In the genomic region with DNA sequence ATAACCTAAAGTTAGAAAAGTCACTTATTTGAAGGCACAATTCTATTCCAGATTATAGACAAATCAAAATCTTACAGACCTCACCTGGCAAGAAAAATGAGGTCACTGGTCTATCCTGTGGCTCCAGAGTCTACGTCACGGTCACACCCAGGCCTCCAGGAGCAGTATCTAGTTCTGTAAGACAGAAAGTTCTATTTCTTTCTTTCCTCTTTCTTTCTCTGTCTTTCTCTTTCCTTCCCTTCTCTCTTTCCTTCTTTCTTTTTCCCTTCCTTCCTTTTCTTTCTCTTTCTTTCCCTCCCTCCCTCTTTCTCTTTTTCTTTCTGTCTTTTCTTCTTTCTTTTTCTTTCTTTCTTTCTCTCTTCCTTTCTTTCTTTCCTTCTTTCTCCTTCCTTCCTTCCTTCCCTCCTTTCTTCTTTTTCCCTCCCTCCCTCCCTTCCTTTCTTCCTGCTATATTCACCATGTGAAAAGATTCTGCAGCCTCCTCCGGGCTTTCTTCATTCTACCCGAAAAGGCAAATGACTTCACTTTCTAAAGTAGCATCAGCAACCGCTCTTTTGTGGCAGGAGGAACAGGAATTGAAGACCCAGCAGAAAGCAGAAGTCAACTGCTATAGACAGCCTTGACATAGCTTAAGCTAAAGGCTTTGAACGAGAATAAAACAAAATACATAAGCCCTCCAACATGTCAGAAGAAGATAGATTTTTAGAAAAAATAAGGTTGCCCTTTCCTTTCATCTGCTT, we compare ENCODE assay signal across 22 cellular contexts.
DNase-seq lines count a peak whose midpoint lies in the region; ATAC-seq and TF ChIP-seq lines count a peak whose summit lies in the region.
"Had no signal": no experiment of that assay in that cellular context is flagged by ENCODE, and none has a peak within 500 bp of the region (broad histone marks: within the 10 kb centered on the region; RNA-seq: fewer than 3 reads in every experiment).

No MANE protein-coding gene starts in this region.

- TF ChIP-seq POLR2A in esophagus muscularis mucosa (IDR thresholded peaks at IDR 0.05; ENCODE audit: low read depth), result no peak

- H3K9me3 Mint-ChIP-seq in CD14-positive monocyte, result no peaks in the 10 kb centered on the region
- H3K9me3 Mint-ChIP-seq: activated naive CD4-positive, alpha-beta T cell treated with anti-CD3 and anti-CD28 coated beads, Interleukin-2, amount 50 U/mL, for 72 hours; CD4-positive, alpha-beta T cell; effector memory CD8-positive, alpha-beta T cell had no signal

- no peaks in the 10 kb centered on the region for H3K36me3 ChIP-seq in H7 (replicated peaks; ENCODE audit: control insufficient read depth, insufficient read depth, low read length)
- no peaks in the 10 kb centered on the region for H3K36me3 ChIP-seq in esophagus muscularis mucosa

- WGBS in esophagus muscularis mucosa, result 74% methylated on average over 6 of the region's 6 CpGs

- TF ChIP-seq CTCF in CD14-positive monocyte (IDR thresholded peaks at IDR 0.05) (no peak), esophagus muscularis mucosa (IDR thresholded peaks at IDR 0.05) (no peak)

- no peaks in the 10 kb centered on the region for H3K4me1 ChIP-seq in esophagus muscularis mucosa

- ATAC-seq in left colon, result peak; percentile 66
- no peak for ATAC-seq in HG03460 (IDR thresholded peaks at IDR 0.05; ENCODE audit: unreplicated experiment)
- ATAC-seq: activated naive CD4-positive, alpha-beta T cell treated with anti-CD3 and anti-CD28 coated beads, Interleukin-2, amount 50 U/mL, for 72 hours; effector memory CD8-positive, alpha-beta T cell; left lobe of liver had no signal

- no peak overlapping the region for H3K27ac ChIP-seq in esophagus muscularis mucosa (replicated peaks in 1 of 4)

- H3K27me3 ChIP-seq in H7 (ENCODE audit: control insufficient read depth, insufficient read depth, low read length), result no peaks in the 10 kb centered on the region
- peaks cover 0 to 4% (median 0%) of the 10 kb centered on the region in 4 donors for H3K27me3 ChIP-seq in esophagus muscularis mucosa

- intact Hi-C loops in CD14-positive monocyte (cut with micrococcal nuclease) (no loop called here), left colon (cut with DNase I, micrococcal nuclease) (no loop called here), esophagus muscularis mucosa (cut with DNase I) (no loop called here)

- no peaks in the 10 kb centered on the region for H3K36me3 Mint-ChIP-seq in CD14-positive monocyte
- H3K36me3 Mint-ChIP-seq: activated naive CD4-positive, alpha-beta T cell treated with anti-CD3 and anti-CD28 coated beads, Interleukin-2, amount 50 U/mL, for 72 hours had no signal

- H3K4me3 ChIP-seq in H7 (ENCODE audit: insufficient read depth, low read depth, low read length) (no peak overlapping the region), esophagus muscularis mucosa (no peak overlapping the region)
- H3K4me3 ChIP-seq: smooth muscle cell had no signal

- peak overlapping the region in 6 of 7 donors; percentile 6 to 78 (median 32) for H3K27ac Mint-ChIP-seq in CD14-positive monocyte
- H3K27ac Mint-ChIP-seq: activated naive CD4-positive, alpha-beta T cell treated with anti-CD3 and anti-CD28 coated beads, Interleukin-2, amount 50 U/mL, for 72 hours; CD4-positive, alpha-beta T cell; effector memory CD8-positive, alpha-beta T cell had no signal

- peak overlapping the region; percentile 26 to 34 for H3K4me3 Mint-ChIP-seq in CD14-positive monocyte
- H3K4me3 Mint-ChIP-seq: CD4-positive, alpha-beta T cell; effector memory CD8-positive, alpha-beta T cell had no signal

- H3K27me3 Mint-ChIP-seq in CD14-positive monocyte (ENCODE audit: low read depth in 3 of 3), result peaks cover 0 to 1% (median 1%) of the 10 kb centered on the region in 3 donors

- peaks cover 25% of the 10 kb centered on the region for H3K4me1 Mint-ChIP-seq in CD14-positive monocyte

- peak; percentile 57 for DNase-seq in CD14-positive monocyte (ENCODE audit: low spot score)
- peak; percentile 25 for DNase-seq in KG1 (lab: John Stamatoyannopoulos, UW)
- peak; percentile 10 for DNase-seq in RPMI8226
- no peak for DNase-seq in left colon
- no peak for DNase-seq in H7
- DNase-seq in esophagus muscularis mucosa (ENCODE audit: extremely low spot score), result no peak
- DNase-seq in activated naive CD4-positive, alpha-beta T cell treated with anti-CD3 and anti-CD28 coated beads, Interleukin-2, amount 50 U/mL, for 16 hours, result no peak
- DNase-seq: ACHN; activated CD4-positive, alpha-beta T cell treated with anti-CD3 and anti-CD28 coated beads for 1 hour; CD4-positive, alpha-beta T cell; DMS53; effector memory CD8-positive, alpha-beta T cell; glutamatergic neuron; NCI-H187; NCI-H446 treated with DMSO at 0.1 percent for 48 hours; NK-92 treated with Interleukin-12 subunit alpha and Interleukin-12 subunit beta, amount 100 ng/mL, for 24 hours; SHP77; stimulated activated CD4-positive, alpha-beta T cell treated with anti-CD3 and anti-CD28 coated beads, Interleukin-4, amount 100 ng/mL, for 24 hours had no signal

- no peaks in the 10 kb centered on the region for H3K9me3 ChIP-seq in esophagus muscularis mucosa

- no peak for TF ChIP-seq EP300 in esophagus muscularis mucosa (IDR thresholded peaks at IDR 0.05)

Comparison
In these comparisons a context has a peak if more than half of its experiments do, and no peak if none do; other contexts are left out.
1. DNase-seq: peak in CD14-positive monocyte (single experiment), KG1 (single experiment) and RPMI8226 (single experiment); none in left colon (0 of 2), H7 (single experiment), esophagus muscularis mucosa (single experiment) and activated naive CD4-positive, alpha-beta T cell treated with anti-CD3 and anti-CD28 coated beads, Interleukin-2, amount 50 U/mL, for 16 hours (single experiment).